8 cellular contexts compared by ENCODE assay signal in genomic region chr14:101965145-101965531, GRCh38. TPM values are rescaled to one million over a fixed set of nuclear protein-coding genes. Genes with fewer than 3 reads are reported as not detected.
DNase-seq lines count a peak whose midpoint lies in the region; ATAC-seq, FAIRE-seq and TF ChIP-seq lines count a peak whose summit lies in the region.

No MANE protein-coding gene starts in this region.

- peak overlapping the region; percentile 89 for H3K27ac Mint-ChIP-seq in activated CD8-positive, alpha-beta memory T cell treated with anti-CD3 and anti-CD28 coated beads, Interleukin-2, amount 10 ng/mL, durations not matched to agents 7 days and 5 days

- TF ChIP-seq RAD21 in A549 (conservative IDR thresholded peaks at IDR 0.05 in 1 of 2, IDR thresholded peaks at IDR 0.05 in 1 of 2) = no peak
- TF ChIP-seq RAD21 in H1 (IDR thresholded peaks at IDR 0.05 in 1 of 2, conservative IDR thresholded peaks at IDR 0.05 in 1 of 2; ENCODE audit: low read depth in 2 of 2, low read length in 2 of 2) = no peak

- TF ChIP-seq CTCF in A549 (IDR thresholded peaks at IDR 0.05) (no peak), H1 (IDR thresholded peaks at IDR 0.05; ENCODE audit: control extremely low read depth in 1 of 3, insufficient read depth in 1 of 3, low read depth in 1 of 3, low read length in 3 of 3) (no peak)

- peak overlapping the region; percentile 52 to 91 (median 88) for H3K9ac ChIP-seq in H1 (replicated peaks in 1 of 4; ENCODE audit: extremely low read depth in 1 of 4, low read depth in 3 of 4, low read length in 3 of 4)

- no peak overlapping the region for H3K4ac ChIP-seq in H1 (replicated peaks; ENCODE audit: insufficient read length, low read depth, low read length)

- no peak overlapping the region for H2BK12ac ChIP-seq in H1 (ENCODE audit: low read depth, low read length)

- peak overlapping the region; percentile 51 for H3K56ac ChIP-seq in H1 (replicated peaks; ENCODE audit: insufficient read length, low read depth, low read length)

- H3K36me3 Mint-ChIP-seq in activated CD8-positive, alpha-beta memory T cell treated with anti-CD3 and anti-CD28 coated beads, Interleukin-2, amount 10 ng/mL, durations not matched to agents 7 days and 5 days = peaks cover 17% of the 10 kb centered on the region

- no peak overlapping the region for H3K23ac ChIP-seq in H1 (ENCODE audit: insufficient read length)

- H3K4me3 Mint-ChIP-seq in activated CD8-positive, alpha-beta memory T cell treated with anti-CD3 and anti-CD28 coated beads, Interleukin-2, amount 10 ng/mL, durations not matched to agents 7 days and 5 days = peak overlapping the region; percentile 88

- no peak overlapping the region for H2AFZ ChIP-seq in H1 (ENCODE audit: low read length)

- H4K8ac ChIP-seq in H1 (ENCODE audit: extremely low read depth, insufficient read depth, low read length) = peak overlapping the region; percentile 85; the same call in 1 of the 2 replicates

- H3K36me3 ChIP-seq in H1 (ENCODE audit: control insufficient read depth in 2 of 4, insufficient read depth in 4 of 4, low read length in 3 of 4) (peaks cover 0 to 4% (median 2%) of the 10 kb centered on the region in 4 experiments; a peak in 3 of 8 replicates), mesodermal cell (ENCODE audit: control insufficient read depth, insufficient read depth, low read length) (peaks cover 20% of the 10 kb centered on the region)

- TF ChIP-seq EP300 in A549 (IDR thresholded peaks at IDR 0.05) (no peak), H1 (IDR thresholded peaks at IDR 0.05; ENCODE audit: borderline replicate concordance in 1 of 2, low read depth in 2 of 2, low read length in 2 of 2) (no peak)

- peak overlapping the region; percentile 94 to 99 for H3K27ac ChIP-seq in A549
- H3K27ac ChIP-seq in H1 (ENCODE audit: low read depth, low read length) = peak overlapping the region; percentile 72
- peak overlapping the region; percentile 83 for H3K27ac ChIP-seq in mesodermal cell (ENCODE audit: low read depth, low read length, severe bottlenecking)

- H4K20me1 ChIP-seq in H1 (replicated peaks in 1 of 2; ENCODE audit: control insufficient read depth in 1 of 2, insufficient read depth in 2 of 2, low read length in 2 of 2) = peaks cover 2 to 5% of the 10 kb centered on the region in 2 experiments

- peaks cover 23 to 52% of the 10 kb centered on the region in 2 experiments for H3K79me2 ChIP-seq in H1 (ENCODE audit: control insufficient read depth in 1 of 2, insufficient read depth in 2 of 2, low read length in 2 of 2)

- no peak for TF ChIP-seq POLR2A in A549 (IDR thresholded peaks at IDR 0.05; ENCODE audit: low read length)
- no peak for TF ChIP-seq POLR2A in H1 (IDR thresholded peaks at IDR 0.05; ENCODE audit: control extremely low read depth in 1 of 2, low read depth in 2 of 2, low read length in 2 of 2)

- no peaks in the 10 kb centered on the region for H3K9me3 Mint-ChIP-seq in activated CD8-positive, alpha-beta memory T cell treated with anti-CD3 and anti-CD28 coated beads, Interleukin-2, amount 10 ng/mL, durations not matched to agents 7 days and 5 days (ENCODE audit: low read depth)

- H3K79me1 ChIP-seq in H1 (ENCODE audit: low read depth, low read length) = peaks cover 5% of the 10 kb centered on the region; the same call in 1 of the 2 replicates

- no peak overlapping the region for H2BK20ac ChIP-seq in H1 (ENCODE audit: low read length)

- H3K9me3 ChIP-seq in A549 (no peaks in the 10 kb centered on the region), H1 (ENCODE audit: insufficient read depth in 2 of 2, low read depth in 1 of 2, low read length in 1 of 2) (no peaks in the 10 kb centered on the region), mesodermal cell (ENCODE audit: control insufficient read depth, low read length) (no peaks in the 10 kb centered on the region)

- CTCF ChIA-PET in A549 (lab: Yijun Ruan, JAX) (interaction anchor here (0.6 to 0.9 kb wide), 4 partner anchors 11 to 194 kb away, joined by 3 read pairs; no protein-coding TSS in a partner anchor), H1 (lab: Charles Lee; ENCODE audit: partially characterized antibody) (interaction anchor here (0.6 to 1.3 kb wide), 4 partner anchors 11 to 1607 kb away, joined by 3 to 5 read pairs (median 3); no protein-coding TSS in a partner anchor)
- CTCF ChIA-PET in activated CD8-positive, alpha-beta memory T cell treated with anti-CD3 and anti-CD28 coated beads, Interleukin-2, amount 10 ng/mL, durations not matched to agents 7 days and 5 days (lab: Charles Lee) = interaction anchor here (0.9 to 3.6 kb wide), 11 partner anchors 9 to 355 kb away, joined by 3 to 15 read pairs (median 4); partner anchors contain the start of gene ZNF839

- ATAC-seq in A549 = peak; percentile 53 to 58
- ATAC-seq in GM18517 (IDR thresholded peaks at IDR 0.05; ENCODE audit: unreplicated experiment) = peak; percentile 22
- ATAC-seq in HG03025 (IDR thresholded peaks at IDR 0.05; ENCODE audit: low FRiP score, unreplicated experiment) = peak; percentile 34
- peak; percentile 61 for ATAC-seq in activated CD8-positive, alpha-beta memory T cell treated with anti-CD3 and anti-CD28 coated beads, Interleukin-2, amount 10 ng/mL, durations not matched to agents 7 days and 5 days

- peak overlapping the region; percentile 96 for H3K4me2 ChIP-seq in A549
- peak overlapping the region; percentile 89 to 94 for H3K4me2 ChIP-seq in H1 (ENCODE audit: insufficient read depth in 1 of 2, low read depth in 2 of 2, low read length in 2 of 2)

- peaks cover 6% of the 10 kb centered on the region for H3K23me2 ChIP-seq in H1 (ENCODE audit: low read depth, low read length)

- no peak overlapping the region for H2BK5ac ChIP-seq in H1 (ENCODE audit: low read depth, low read length)

- POLR2A ChIA-PET in A549 (lab: Yijun Ruan, JAX) (interaction anchor here (0.7 to 1.0 kb wide), 3 partner anchors 10 to 17 kb away, joined by 3 read pairs; no protein-coding TSS in a partner anchor), H1 (lab: Charles Lee; ENCODE audit: partially characterized antibody) (interaction anchor here (0.6 to 2.1 kb wide), 12 partner anchors 9 to 343 kb away, joined by 3 to 7 read pairs (median 4); no protein-coding TSS in a partner anchor)

- no peak overlapping the region for H2BK120ac ChIP-seq in H1 (replicated peaks; ENCODE audit: low read depth, low read length)

- H3K27me3 Mint-ChIP-seq in activated CD8-positive, alpha-beta memory T cell treated with anti-CD3 and anti-CD28 coated beads, Interleukin-2, amount 10 ng/mL, durations not matched to agents 7 days and 5 days = peaks cover 2% of the 10 kb centered on the region

- WGBS in A549 (ENCODE audit: missing lambda C conversion rate) = 0% methylated on average over 14 of the region's 32 CpGs
- 2% methylated on average over 25 of the region's 32 CpGs; no CpG with 5 or more reads in 1 of the 2 experiments for WGBS in H1 (ENCODE audit: extremely low coverage in 1 of 2, insufficient coverage in 1 of 2, insufficient read length in 1 of 2, insufficient replicate concordance in 2 of 2, low coverage in 1 of 2, low lambda C conversion rate in 2 of 2, missing lambda C conversion rate in 1 of 2), 2 experiments
- WGBS in mesodermal cell (ENCODE audit: insufficient coverage in 2 of 2), 2 experiments = 0 to 1% methylated on average over 30 to 31 of the region's 32 CpGs

- peaks cover 4 to 26% (median 14%) of the 10 kb centered on the region in 4 experiments for H3K27me3 ChIP-seq in H1 (replicated peaks in 1 of 4; ENCODE audit: control insufficient read depth in 3 of 4, extremely low read depth in 1 of 4, insufficient read depth in 3 of 4, low read length in 3 of 4)

- no peak overlapping the region for H3K14ac ChIP-seq in H1 (ENCODE audit: insufficient read length)

- H3K18ac ChIP-seq in H1 (ENCODE audit: extremely low read depth, low read length) = no peak overlapping the region; the same call in 1 of the 2 replicates

- H4K5ac ChIP-seq in H1 (ENCODE audit: insufficient read length, low read depth, low read length) = no peak overlapping the region

- H2BK15ac ChIP-seq in H1 (ENCODE audit: low read length) = no peak overlapping the region

- H3K4me1 ChIP-seq in A549 (peaks cover 55% of the 10 kb centered on the region), H1 (replicated peaks in 1 of 4; ENCODE audit: control insufficient read depth in 3 of 4, insufficient read depth in 4 of 4, low read length in 3 of 4) (peaks cover 0 to 3% (median under 1%) of the 10 kb centered on the region in 4 experiments; a peak in 2 of 7 replicates), mesodermal cell (ENCODE audit: control insufficient read depth, insufficient read depth, low read length, poor library complexity, severe bottlenecking) (peaks cover 10% of the 10 kb centered on the region)

- H3K4me3 ChIP-seq in A549 = peak overlapping the region; percentile 91
- H3K4me3 ChIP-seq in H1 (ENCODE audit: extremely low read depth in 1 of 4, insufficient read depth in 2 of 4, low read depth in 3 of 4, low read length in 4 of 4) = peak overlapping the region; percentile 92 to 100 (median 92)
- peak overlapping the region; percentile 99 for H3K4me3 ChIP-seq in mesodermal cell (ENCODE audit: extremely low read depth, insufficient read depth, low read length, poor library complexity, severe bottlenecking)

- peak in 1 of 2 experiments; percentile 70 for DNase-seq in A549 (ENCODE audit: low read depth in 1 of 2, low spot score in 1 of 2)
- peak; percentile 22 for DNase-seq in NCI-H2196 (lab: John Stamatoyannopoulos, UW; ENCODE audit: unreplicated experiment)
- peak; percentile 87 for DNase-seq in activated CD8-positive, alpha-beta memory T cell treated with anti-CD3 and anti-CD28 coated beads, Interleukin-2, amount 10 ng/mL, durations not matched to agents 7 days and 5 days
- DNase-seq in H1 (ENCODE audit: low read depth in 1 of 2, low spot score in 2 of 2) = peak in 1 of 2 experiments; percentile 78
- DNase-seq in stimulated activated CD8-positive, alpha-beta memory T cell treated with anti-CD3 and anti-CD28 coated beads, Interleukin-4, amount 100 ng/mL, for 24 hours (ENCODE audit: low read depth) = peak; percentile 28

- FAIRE-seq in A549 (lab: Jason Lieb, UNC) (no peak), H1 (lab: Jason Lieb, UNC) (no peak)

- peaks cover 48% of the 10 kb centered on the region for H3K4me1 Mint-ChIP-seq in activated CD8-positive, alpha-beta memory T cell treated with anti-CD3 and anti-CD28 coated beads, Interleukin-2, amount 10 ng/mL, durations not matched to agents 7 days and 5 days

- H2AK5ac ChIP-seq in H1 (ENCODE audit: low read depth, low read length) = no peak overlapping the region

- peak overlapping the region; percentile 17 for H4K91ac ChIP-seq in H1 (replicated peaks; ENCODE audit: insufficient read length, low read length)

RNA-seq across cellular contexts. Expression of gene DYNC1H1, which starts 0.8 kb away (rescaled TPM):
- 187 and 379 TPM in 2 replicates for polyA plus RNA-seq in A549 (2011; rRNA removed)
- 156 and 163 TPM in 2 replicates for polyA plus RNA-seq in A549 (2012; cell fraction: cytosol; rRNA removed)
- polyA plus RNA-seq in A549 (2012; cell fraction: nucleus; rRNA removed) = 1,193 and 1,318 TPM in 2 replicates
- polyA plus RNA-seq in A549 (2017; fragmentation: RNase III; extraction: RNeasy Plus Mini Kit Qiagen cat#74134 plus additional on column Dnase treatment) = 154 to 197 TPM (median 177 TPM) in 3 replicates
- polyA minus RNA-seq in A549 (2011; rRNA and poly(A)+ RNA removed) = 837 and 1,039 TPM in 2 replicates
- total RNA-seq in activated CD8-positive, alpha-beta memory T cell treated with anti-CD3 and anti-CD28 coated beads, Interleukin-2, amount 10 ng/mL, durations not matched to agents 7 days and 5 days = 100 to 1,000 TPM; 308 to 325 TPM
- total RNA-seq in H1 (2021; fragmentation: NEBNext Ultra II Directional; extraction: Animal tissue kit (Norgen Biotek cat#: 25700)) = 364 and 387 TPM in 2 replicates
- 238 and 257 TPM in 2 replicates for polyA plus RNA-seq in H1 (2011; rRNA removed)
- 174 TPM for polyA plus RNA-seq in H1 (2011; cell fraction: cytosol; rRNA removed)
- polyA plus RNA-seq in H1 (2011; cell fraction: nucleus; rRNA removed) = 905 TPM
- 300 to 369 TPM (median 332 TPM) in 4 replicates for polyA plus RNA-seq in H1 (2012, experiment 1 of 2)
- polyA plus RNA-seq in H1 (2012, experiment 2 of 2) = 34.8 TPM
- 163 TPM for polyA plus RNA-seq in H1 (2013, experiment 1 of 2)
- polyA plus RNA-seq in H1 (2013, experiment 2 of 2) = 123 TPM
- polyA minus RNA-seq in H1 (2011; rRNA and poly(A)+ RNA removed) = 489 and 721 TPM in 2 replicates
- 350 TPM for polyA minus RNA-seq in H1 (2011; cell fraction: cytosol; rRNA and poly(A)+ RNA removed)
- polyA minus RNA-seq in H1 (2011; cell fraction: nucleus; rRNA and poly(A)+ RNA removed) = 569 TPM
- polyA plus RNA-seq in mesodermal cell (2013, experiment 1 of 2) = 264 TPM
- 177 TPM for polyA plus RNA-seq in mesodermal cell (2013, experiment 2 of 2)

Comparison
In these comparisons a context has a peak if more than half of its experiments do, and no peak if none do; other contexts are left out.
1. Of the 18 proteins assayed by ChIP-seq in both H1 and A549: peak only in H1: PHF8; only in A549: none; in both: USF2; in neither: 16.